32 cellular contexts compared by ENCODE assay signal in the genomic region with DNA sequence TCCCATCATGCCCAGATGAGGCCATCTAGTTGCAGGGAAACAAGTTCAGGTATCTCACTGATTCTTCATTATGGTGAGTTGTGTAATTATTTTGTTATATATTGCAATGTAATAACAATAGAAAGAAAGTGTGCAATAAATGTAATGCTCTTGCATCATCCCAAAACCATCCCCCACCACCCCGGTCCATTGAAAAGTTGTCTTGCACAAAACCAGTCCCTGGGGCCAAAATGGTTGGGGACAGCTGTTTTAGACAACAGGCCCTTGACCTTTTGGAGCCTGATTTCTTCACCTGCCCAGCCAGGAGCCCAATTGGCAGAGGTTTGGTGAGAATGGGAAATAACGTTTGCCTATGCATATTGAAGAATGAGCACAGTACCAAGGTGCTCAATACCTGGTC. TPM values are rescaled to one million over a fixed set of nuclear protein-coding genes. Genes with fewer than 3 reads are reported as not detected.
"Had no signal": no experiment of that assay in that cellular context is flagged by ENCODE, and none has a peak within 500 bp of the region (broad histone marks: within the 10 kb centered on the region; RNA-seq: fewer than 3 reads in every experiment).

No MANE protein-coding gene starts in this region.

- H3K36me3 Mint-ChIP-seq: activated naive CD4-positive, alpha-beta T cell treated with anti-CD3 and anti-CD28 coated beads, Interleukin-2, amount 10 ng/mL, durations not matched to agents 7 days and 5 days had no signal

- ATAC-seq: activated naive CD8-positive, alpha-beta T cell treated with anti-CD3 and anti-CD28 coated beads, Interleukin-2, amount 50 U/mL, for 24 hours; activated T-cell treated with anti-CD3 and anti-CD28 coated beads, Interleukin-2, amount 50 U/mL, for 4 hours; Panc1 had no signal

- H3K9me3 Mint-ChIP-seq: activated B cell treated with CpG ODN at 0.5 μM for 24 hours; activated CD4-positive, alpha-beta memory T cell treated with anti-CD3 and anti-CD28 coated beads for 36 hours; activated naive CD4-positive, alpha-beta T cell treated with anti-CD3 and anti-CD28 coated beads, Interleukin-2, amount 10 ng/mL, durations not matched to agents 7 days and 5 days; activated naive CD8-positive, alpha-beta T cell treated with anti-CD3 and anti-CD28 coated beads, Interleukin-2, amount 50 U/mL, for 24 hours; activated T-cell treated with anti-CD3 and anti-CD28 coated beads, Interleukin-2, amount 50 U/mL, for 4 hours; activated T-helper 1 cell treated with anti-CD3 and anti-CD28 coated beads, Interleukin-12 subunit alpha, Interleukin-12 subunit beta, Interleukin-2, Interleukin-4 antibody, amounts not matched to agents 30 ng/mL and 10 ng/mL and 1 ng/mL, durations not matched to agents 14 hours and 24 hours and 36 hours had no signal

- H3K4me1 Mint-ChIP-seq: activated naive CD4-positive, alpha-beta T cell treated with anti-CD3 and anti-CD28 coated beads, Interleukin-2, amount 10 ng/mL, durations not matched to agents 7 days and 5 days had no signal

- DNase-seq: activated B cell treated with CpG ODN at 0.5 μM for 24 hours; activated CD4-positive, alpha-beta memory T cell treated with anti-CD3 and anti-CD28 coated beads for 36 hours; activated CD4-positive, alpha-beta T cell treated with anti-CD3 and anti-CD28 coated beads for 4 hours; activated CD4-positive, alpha-beta T cell treated with anti-CD3 and anti-CD28 coated beads, Interleukin-2, amount 50 U/mL, for 1 hour; activated CD4-positive, CD25-positive, alpha-beta regulatory T cell treated with anti-CD3 and anti-CD28 coated beads, Interleukin-2, amount 50 U/mL, for 72 hours; activated CD8-positive, alpha-beta memory T cell treated with anti-CD3 and anti-CD28 coated beads, Interleukin-2, amount 50 U/mL, for 4 hours; activated naive CD4-positive, alpha-beta T cell treated with anti-CD3 and anti-CD28 coated beads, Interleukin-2, amount 10 ng/mL, durations not matched to agents 7 days and 5 days; activated naive CD8-positive, alpha-beta T cell treated with anti-CD3 and anti-CD28 coated beads, Interleukin-2, amount 50 U/mL, for 24 hours; activated T-cell treated with anti-CD3 and anti-CD28 coated beads for 4 hours; activated T-cell treated with anti-CD3 and anti-CD28 coated beads, Interleukin-2, amount 50 U/mL, for 4 hours; anterior cingulate cortex; Karpas-422; KBM-7; MM.1S; MV-4-11; NCI-H1092; NCI-H1436 treated with DMSO at 0.1 percent for 48 hours; NCI-H1694 treated with DMSO at 0.1 percent for 48 hours; NCI-H2029; NCI-H345; NCI-H524 treated with DMSO at 0.1 percent for 48 hours; SIG-M5; SW 1271; T-helper 1 cell; T-helper 2 cell; T-helper 9 cell had no signal

- H3K27me3 Mint-ChIP-seq: activated B cell treated with CpG ODN at 0.5 μM for 24 hours; activated CD4-positive, alpha-beta memory T cell treated with anti-CD3 and anti-CD28 coated beads for 36 hours; activated naive CD8-positive, alpha-beta T cell; brain had no signal

- H3K4me3 Mint-ChIP-seq: activated CD4-positive, alpha-beta memory T cell treated with anti-CD3 and anti-CD28 coated beads for 36 hours; activated naive CD4-positive, alpha-beta T cell treated with anti-CD3 and anti-CD28 coated beads, Interleukin-2, amount 10 ng/mL, durations not matched to agents 7 days and 5 days; activated naive CD8-positive, alpha-beta T cell; activated naive CD8-positive, alpha-beta T cell treated with anti-CD3 and anti-CD28 coated beads, Interleukin-2, amount 50 U/mL, for 24 hours; activated T-cell treated with anti-CD3 and anti-CD28 coated beads, Interleukin-2, amount 50 U/mL, for 4 hours; activated T-helper 1 cell treated with anti-CD3 and anti-CD28 coated beads, Interleukin-12 subunit alpha, Interleukin-12 subunit beta, Interleukin-2, Interleukin-4 antibody, amounts not matched to agents 30 ng/mL and 10 ng/mL and 1 ng/mL, durations not matched to agents 14 hours and 24 hours and 36 hours; brain had no signal

- H3K27ac Mint-ChIP-seq: activated CD4-positive, alpha-beta memory T cell treated with anti-CD3 and anti-CD28 coated beads for 36 hours; activated naive CD4-positive, alpha-beta T cell treated with anti-CD3 and anti-CD28 coated beads, Interleukin-2, amount 10 ng/mL, durations not matched to agents 7 days and 5 days; activated naive CD8-positive, alpha-beta T cell; activated naive CD8-positive, alpha-beta T cell treated with anti-CD3 and anti-CD28 coated beads, Interleukin-2, amount 50 U/mL, for 24 hours; activated T-helper 1 cell treated with anti-CD3 and anti-CD28 coated beads, Interleukin-12 subunit alpha, Interleukin-12 subunit beta, Interleukin-2, Interleukin-4 antibody, amounts not matched to agents 30 ng/mL and 10 ng/mL and 1 ng/mL, durations not matched to agents 14 hours and 24 hours and 36 hours had no signal

RNA-seq across cellular contexts. Expression of gene MPEG1, which starts 15.9 kb away (rescaled TPM):
- total RNA-seq: activated CD4-positive, alpha-beta memory T cell treated with anti-CD3 and anti-CD28 coated beads for 36 hours; activated T-helper 1 cell treated with anti-CD3 and anti-CD28 coated beads, Interleukin-12 subunit alpha, Interleukin-12 subunit beta, Interleukin-2, Interleukin-4 antibody, amounts not matched to agents 30 ng/mL and 10 ng/mL and 1 ng/mL, durations not matched to agents 14 hours and 24 hours and 36 hours; NCI-H460; RPMI7951 had no signal
